In the genomic region with DNA sequence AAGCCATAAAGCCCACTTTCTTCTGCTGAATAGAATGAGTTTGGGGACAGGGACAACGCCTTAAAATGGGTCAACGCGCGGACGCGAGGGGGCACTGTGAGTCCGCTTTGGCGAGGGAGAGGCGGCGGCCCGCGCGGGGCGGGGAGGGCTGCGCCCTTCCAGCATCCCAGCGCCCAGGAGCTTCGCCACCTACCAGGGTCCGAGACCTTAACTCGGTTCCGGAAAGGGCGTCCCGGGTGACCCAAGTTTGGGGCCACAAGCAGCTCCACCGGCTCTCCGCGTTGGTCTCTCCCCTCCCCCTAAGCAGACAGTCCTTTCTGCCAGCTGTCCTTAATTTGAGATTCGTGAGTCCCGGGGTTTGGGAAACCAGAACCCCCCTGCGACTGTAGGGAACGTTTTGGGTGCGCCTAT, we compare ENCODE assay signal across 8 cellular contexts. TPM values are rescaled to one million over a fixed set of nuclear protein-coding genes. Genes with fewer than 3 reads are reported as not detected.
DNase-seq lines count a peak whose midpoint lies in the region; ATAC-seq and TF ChIP-seq lines count a peak whose summit lies in the region.

No MANE protein-coding gene starts in this region.

- H3K27me3 Mint-ChIP-seq in activated naive CD4-positive, alpha-beta T cell treated with anti-CD3 and anti-CD28 coated beads for 36 hours (ENCODE audit: low read depth) = peaks cover 63% of the 10 kb centered on the region
- H3K27me3 Mint-ChIP-seq in glutamatergic neuron (ENCODE audit: unreplicated experiment) (peaks cover 12% of the 10 kb centered on the region), osteocyte (ENCODE audit: unreplicated experiment) (no peaks in the 10 kb centered on the region)

- H3K27ac Mint-ChIP-seq in activated naive CD4-positive, alpha-beta T cell treated with anti-CD3 and anti-CD28 coated beads for 36 hours = no peak overlapping the region
- H3K27ac Mint-ChIP-seq in glutamatergic neuron (ENCODE audit: unreplicated experiment) (no peak overlapping the region), osteocyte (ENCODE audit: unreplicated experiment) (peak overlapping the region; percentile 83)

- TF ChIP-seq CTCF in glutamatergic neuron (IDR thresholded peaks at IDR 0.05; ENCODE audit: partially characterized antibody, unreplicated experiment) (peak; percentile 73), osteocyte (IDR thresholded peaks at IDR 0.05) (peak; percentile 97)

- no peaks in the 10 kb centered on the region for H3K36me3 Mint-ChIP-seq in activated naive CD4-positive, alpha-beta T cell treated with anti-CD3 and anti-CD28 coated beads for 36 hours (ENCODE audit: low read depth)
- no peaks in the 10 kb centered on the region for H3K36me3 Mint-ChIP-seq in glutamatergic neuron (ENCODE audit: unreplicated experiment)
- no peaks in the 10 kb centered on the region for H3K36me3 Mint-ChIP-seq in osteocyte (ENCODE audit: unreplicated experiment)

- no peaks in the 10 kb centered on the region for H3K9me3 Mint-ChIP-seq in activated naive CD4-positive, alpha-beta T cell treated with anti-CD3 and anti-CD28 coated beads for 36 hours
- H3K9me3 Mint-ChIP-seq in glutamatergic neuron (ENCODE audit: unreplicated experiment) (peaks cover 10% of the 10 kb centered on the region), osteocyte (ENCODE audit: unreplicated experiment) (no peaks in the 10 kb centered on the region)

- peak; percentile 55 for ATAC-seq in HG02885 (IDR thresholded peaks at IDR 0.05; ENCODE audit: poor library complexity, unreplicated experiment)

- intact Hi-C loops in activated naive CD4-positive, alpha-beta T cell treated with anti-CD3 and anti-CD28 coated beads for 36 hours (cut with micrococcal nuclease) = loop anchor here (1.0 to 5.0 kb wide), 8 partner anchors 116 to 958 kb away; no protein-coding TSS in a partner anchor

- CTCF ChIA-PET in activated naive CD4-positive, alpha-beta T cell treated with anti-CD3 and anti-CD28 coated beads for 36 hours (lab: Charles Lee) = interaction anchor here (0.6 to 3.3 kb wide), 9 partner anchors 13 to 673 kb away, joined by 3 to 21 read pairs (median 4); no protein-coding TSS in a partner anchor

- peak; percentile 16 for DNase-seq in DMS153 treated with DMSO at 0.1 percent for 48 hours (lab: John Stamatoyannopoulos, UW; ENCODE audit: unreplicated experiment)
- DNase-seq in DMS153 (lab: John Stamatoyannopoulos, UW) = no peak
- DNase-seq in NCI-H526 (lab: John Stamatoyannopoulos, UW) = peak; percentile 57 to 89
- DNase-seq in activated naive CD4-positive, alpha-beta T cell treated with anti-CD3 and anti-CD28 coated beads for 36 hours = peak; percentile 72
- DNase-seq in glutamatergic neuron = peak; percentile 91
- DNase-seq in osteocyte (ENCODE audit: extremely low spot score, unreplicated experiment) = peak; percentile 94
- DNase-seq in GM19240 (ENCODE audit: insufficient read length, low spot score) = no peak

- no peak overlapping the region for H3K4me3 Mint-ChIP-seq in activated naive CD4-positive, alpha-beta T cell treated with anti-CD3 and anti-CD28 coated beads for 36 hours
- H3K4me3 Mint-ChIP-seq in glutamatergic neuron (ENCODE audit: unreplicated experiment) (peak overlapping the region; percentile 88), osteocyte (ENCODE audit: unreplicated experiment) (peak overlapping the region; percentile 87)

- H3K4me1 Mint-ChIP-seq in activated naive CD4-positive, alpha-beta T cell treated with anti-CD3 and anti-CD28 coated beads for 36 hours (ENCODE audit: low read depth) = peaks cover 12% of the 10 kb centered on the region
- H3K4me1 Mint-ChIP-seq in glutamatergic neuron (ENCODE audit: low read depth, unreplicated experiment) (peaks cover 5% of the 10 kb centered on the region), osteocyte (ENCODE audit: unreplicated experiment) (peaks cover 28% of the 10 kb centered on the region)

RNA-seq across cellular contexts. Expression of a gene that starts 1.8 kb away (rescaled TPM):
- total RNA-seq in activated naive CD4-positive, alpha-beta T cell treated with anti-CD3 and anti-CD28 coated beads for 36 hours = not detected
- total RNA-seq in glutamatergic neuron (ENCODE audit: unreplicated experiment) (1.6 TPM), osteocyte (15.8 and 18.6 TPM in 2 replicates)

Comparison
In these comparisons a context has a peak if more than half of its experiments do, and no peak if none do; other contexts are left out.
1. DNase-seq: peak in DMS153 treated with DMSO at 0.1 percent for 48 hours (single experiment), NCI-H526 (2 of 2), activated naive CD4-positive, alpha-beta T cell treated with anti-CD3 and anti-CD28 coated beads for 36 hours (single experiment), glutamatergic neuron (single experiment) and osteocyte (single experiment); none in DMS153 (single experiment) and GM19240 (single experiment).